Comparison of ENCODE assay signal across 8 cellular contexts in the genomic region with DNA sequence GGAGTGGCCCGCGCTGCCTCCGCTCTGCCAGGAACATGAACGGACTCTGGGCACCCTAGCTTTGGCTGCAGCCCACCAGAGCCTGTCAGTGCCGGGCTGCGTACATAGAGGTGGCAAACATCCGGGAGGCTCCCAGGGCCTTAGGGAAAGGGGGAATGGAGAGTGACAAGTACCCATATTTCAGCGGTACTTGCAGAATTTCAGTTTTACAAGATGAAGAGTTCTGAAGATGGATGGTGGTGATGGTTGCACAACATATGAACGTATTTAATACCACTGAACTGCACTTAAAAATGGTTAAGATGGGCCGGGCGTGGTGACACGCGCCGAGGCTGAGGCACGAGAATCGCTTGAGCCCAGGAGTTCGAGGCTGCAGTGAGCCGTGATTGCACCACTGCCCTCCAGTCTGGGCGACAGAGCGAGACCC. TPM values are rescaled to one million over a fixed set of nuclear protein-coding genes. Genes with fewer than 3 reads are reported as not detected.
DNase-seq lines count a peak whose midpoint lies in the region; ATAC-seq, FAIRE-seq and TF ChIP-seq lines count a peak whose summit lies in the region.

No MANE protein-coding gene starts in this region.

- H3K9me3 Mint-ChIP-seq in astrocyte (ENCODE audit: unreplicated experiment), result no peaks in the 10 kb centered on the region

- no peaks in the 10 kb centered on the region for H3K27me3 ChIP-seq in heart left ventricle
- no peaks in the 10 kb centered on the region for H3K27me3 ChIP-seq in astrocyte (ENCODE audit: insufficient read depth, low read length)
- no peaks in the 10 kb centered on the region for H3K27me3 ChIP-seq in lower lobe of right lung (ENCODE audit: low read depth)
- no peaks in the 10 kb centered on the region for H3K27me3 ChIP-seq in upper lobe of left lung

- TF ChIP-seq POLR2A in heart left ventricle (IDR thresholded peaks at IDR 0.05), result no peak
- TF ChIP-seq POLR2A in upper lobe of left lung (IDR thresholded peaks at IDR 0.05), result no peak

- TF ChIP-seq CTCF in heart left ventricle (IDR thresholded peaks at IDR 0.05) (peak in 1 of 12 donors; percentile 16), astrocyte (IDR thresholded peaks at IDR 0.05; ENCODE audit: insufficient read depth, low read depth, low read length) (no peak), lower lobe of right lung (IDR thresholded peaks at IDR 0.05) (no peak), upper lobe of left lung (IDR thresholded peaks at IDR 0.05) (no peak)

- ATAC-seq in heart left ventricle (peak in 1 of 4 donors; percentile 53), left cardiac atrium (no peak), lower lobe of right lung (peak in 1 of 2 donors; percentile 2), upper lobe of left lung (ENCODE audit: low FRiP score in 2 of 2) (peak in 1 of 2 donors; percentile 7), GM18520 (IDR thresholded peaks at IDR 0.05; ENCODE audit: unreplicated experiment) (no peak), HG03439 (IDR thresholded peaks at IDR 0.05; ENCODE audit: unreplicated experiment) (no peak)

- DNase-seq in heart left ventricle, result no peak
- no peak for DNase-seq in left cardiac atrium
- DNase-seq in astrocyte (ENCODE audit: low read depth), result no peak
- no peak for DNase-seq in lower lobe of right lung
- DNase-seq in upper lobe of left lung, result peak in 1 of 2 donors; percentile 52
- DNase-seq in activated CD8-positive, alpha-beta memory T cell treated with anti-CD3 and anti-CD28 coated beads, Interleukin-2, amount 50 U/mL, for 4 hours, result no peak

- H3K27me3 Mint-ChIP-seq in astrocyte (ENCODE audit: low read depth, unreplicated experiment), result no peaks in the 10 kb centered on the region

- peak overlapping the region; percentile 74 for H2AFZ ChIP-seq in astrocyte (ENCODE audit: low read depth, low read length)

- FAIRE-seq in astrocyte (lab: Jason Lieb, UNC), result no peak

- H3K27ac ChIP-seq in heart left ventricle (peak overlapping the region; percentile 76 to 99 (median 90)), astrocyte (ENCODE audit: low read depth, low read length) (peak overlapping the region; percentile 91), lower lobe of right lung (peak overlapping the region; percentile 92), upper lobe of left lung (peak overlapping the region; percentile 90 to 94 (median 91))

- peak overlapping the region; percentile 93 for H3K9ac ChIP-seq in astrocyte (ENCODE audit: low read length)

- intact Hi-C loops in heart left ventricle (cut with DNase I) (loop anchor here in 1 of 10 donors (2.0 kb wide), 1 partner anchor 20 kb away; a partner anchor contains a TSS), left cardiac atrium (cut with DNase I) (no loop called here), lower lobe of right lung (cut with DNase I) (no loop called here)

- peak overlapping the region; percentile 83 for H3K4me2 ChIP-seq in astrocyte (ENCODE audit: low read length)

- H3K79me2 ChIP-seq in astrocyte (ENCODE audit: insufficient read depth, low read length), result peaks cover 58% of the 10 kb centered on the region

- H3K4me1 ChIP-seq in heart left ventricle (peaks cover 0 to 59% (median 24%) of the 10 kb centered on the region in 12 donors), astrocyte (ENCODE audit: insufficient read depth, low read length) (peaks cover 11% of the 10 kb centered on the region), lower lobe of right lung (peaks cover 28% of the 10 kb centered on the region), upper lobe of left lung (peaks cover 5 to 46% (median 17%) of the 10 kb centered on the region in 4 donors)

- peak overlapping the region; percentile 95 for H3K4me3 Mint-ChIP-seq in astrocyte (ENCODE audit: unreplicated experiment)

- H3K36me3 ChIP-seq in heart left ventricle (peaks cover 0 to 4% (median 0%) of the 10 kb centered on the region in 9 donors), astrocyte (ENCODE audit: insufficient read depth, low read length) (no peaks in the 10 kb centered on the region), lower lobe of right lung (no peaks in the 10 kb centered on the region), upper lobe of left lung (peaks cover 0 to 4% (median 1%) of the 10 kb centered on the region in 4 donors)

- no peak for TF ChIP-seq EP300 in upper lobe of left lung (IDR thresholded peaks at IDR 0.05)

- no peaks in the 10 kb centered on the region for H3K9me3 ChIP-seq in heart left ventricle
- no peaks in the 10 kb centered on the region for H3K9me3 ChIP-seq in astrocyte (ENCODE audit: insufficient read depth, low read depth, low read length)
- H3K9me3 ChIP-seq in lower lobe of right lung, result no peaks in the 10 kb centered on the region
- H3K9me3 ChIP-seq in upper lobe of left lung, result no peaks in the 10 kb centered on the region

- H3K4me1 Mint-ChIP-seq in astrocyte (ENCODE audit: low read depth, unreplicated experiment), result peaks cover 9% of the 10 kb centered on the region

- H3K4me3 ChIP-seq in heart left ventricle, result peak overlapping the region; percentile 64 to 93 (median 74)
- H3K4me3 ChIP-seq in astrocyte (ENCODE audit: insufficient read depth, low read depth, low read length), result peak overlapping the region; percentile 83
- peak overlapping the region; percentile 70 for H3K4me3 ChIP-seq in lower lobe of right lung
- H3K4me3 ChIP-seq in upper lobe of left lung, result peak overlapping the region; percentile 57 to 83 (median 76)

- peak overlapping the region; percentile 93 for H3K27ac Mint-ChIP-seq in astrocyte (ENCODE audit: unreplicated experiment)

- peaks cover 46% of the 10 kb centered on the region for H4K20me1 ChIP-seq in astrocyte (ENCODE audit: insufficient read depth, low read length)

- H3K36me3 Mint-ChIP-seq in astrocyte (ENCODE audit: low read depth, unreplicated experiment), result peaks cover 6% of the 10 kb centered on the region

- 4 to 9% (median 5%) methylated on average over 17 to 20 of the region's 20 CpGs for WGBS in heart left ventricle, 4 donors
- 7% methylated on average over 14 to 16 of the region's 20 CpGs for WGBS in upper lobe of left lung, 2 donors

RNA-seq across cellular contexts. Expression of a gene that starts 0.9 kb away (rescaled TPM):
- 10 to 100 TPM; 13.0 to 40.5 (median 17.5) TPM for total RNA-seq in heart left ventricle
- 10 to 100 TPM; 12.9 to 27.6 TPM for polyA plus RNA-seq in heart left ventricle
- total RNA-seq in left cardiac atrium, result 10 to 100 TPM; 21.8 to 33.0 TPM
- 350 and 365 TPM in 2 replicates for total RNA-seq in astrocyte
- 54.7 TPM for total RNA-seq in lower lobe of right lung
- 10 to 100 TPM in 5 of 6 donors, 1 to 10 TPM in 1; 8.4 to 68.1 (median 34.5) TPM for total RNA-seq in upper lobe of left lung

RNA-seq across cellular contexts. Expression of a gene that starts 20.6 kb away (rescaled TPM):
- 100 to 1,000 TPM in 1 of 9 donors, 10 to 100 TPM in 8; 42.2 to 104 (median 55.4) TPM for total RNA-seq in heart left ventricle
- polyA plus RNA-seq in heart left ventricle, result 10 to 100 TPM; 15.0 to 33.8 TPM
- 10 to 100 TPM; 67.4 to 79.7 TPM for total RNA-seq in left cardiac atrium
- total RNA-seq in astrocyte, result 107 and 116 TPM in 2 replicates
- 146 TPM for total RNA-seq in lower lobe of right lung
- 100 to 1,000 TPM in 2 of 6 donors, 10 to 100 TPM in 4; 23.1 to 143 (median 94.5) TPM for total RNA-seq in upper lobe of left lung

RNA-seq across cellular contexts. Expression of a gene that starts 51.6 kb away (rescaled TPM):
- total RNA-seq in heart left ventricle (100 to 1,000 TPM in 1 of 9 donors, 10 to 100 TPM in 8; 52.2 to 165 (median 65.3) TPM), left cardiac atrium (100 to 1,000 TPM in 1 of 2 donors, 10 to 100 TPM in 1; 91.6 to 102 TPM), astrocyte (42.4 and 48.8 TPM in 2 replicates), lower lobe of right lung (19.6 TPM), upper lobe of left lung (10 to 100 TPM; 19.2 to 37.7 (median 24.3) TPM)
- 100 to 1,000 TPM in 1 of 2 donors, 10 to 100 TPM in 1; 56.0 to 242 TPM for polyA plus RNA-seq in heart left ventricle
